In genomic region chr16:84700518-84701277, GRCh38 we compare ENCODE assay signal across 1 cellular context.
A peak's percentile ranks its signal among the peaks of the same experiment; 100 is the strongest.
TF ChIP-seq lines count a peak whose summit lies in the region.

No MANE protein-coding gene starts in this region.

TF ChIP-seq in HepG2, 621 proteins besides CTCF, POLR2A, EP300 and RAD21 (continued from another document and continues in another):
- TF ChIP-seq, protein P1, sequence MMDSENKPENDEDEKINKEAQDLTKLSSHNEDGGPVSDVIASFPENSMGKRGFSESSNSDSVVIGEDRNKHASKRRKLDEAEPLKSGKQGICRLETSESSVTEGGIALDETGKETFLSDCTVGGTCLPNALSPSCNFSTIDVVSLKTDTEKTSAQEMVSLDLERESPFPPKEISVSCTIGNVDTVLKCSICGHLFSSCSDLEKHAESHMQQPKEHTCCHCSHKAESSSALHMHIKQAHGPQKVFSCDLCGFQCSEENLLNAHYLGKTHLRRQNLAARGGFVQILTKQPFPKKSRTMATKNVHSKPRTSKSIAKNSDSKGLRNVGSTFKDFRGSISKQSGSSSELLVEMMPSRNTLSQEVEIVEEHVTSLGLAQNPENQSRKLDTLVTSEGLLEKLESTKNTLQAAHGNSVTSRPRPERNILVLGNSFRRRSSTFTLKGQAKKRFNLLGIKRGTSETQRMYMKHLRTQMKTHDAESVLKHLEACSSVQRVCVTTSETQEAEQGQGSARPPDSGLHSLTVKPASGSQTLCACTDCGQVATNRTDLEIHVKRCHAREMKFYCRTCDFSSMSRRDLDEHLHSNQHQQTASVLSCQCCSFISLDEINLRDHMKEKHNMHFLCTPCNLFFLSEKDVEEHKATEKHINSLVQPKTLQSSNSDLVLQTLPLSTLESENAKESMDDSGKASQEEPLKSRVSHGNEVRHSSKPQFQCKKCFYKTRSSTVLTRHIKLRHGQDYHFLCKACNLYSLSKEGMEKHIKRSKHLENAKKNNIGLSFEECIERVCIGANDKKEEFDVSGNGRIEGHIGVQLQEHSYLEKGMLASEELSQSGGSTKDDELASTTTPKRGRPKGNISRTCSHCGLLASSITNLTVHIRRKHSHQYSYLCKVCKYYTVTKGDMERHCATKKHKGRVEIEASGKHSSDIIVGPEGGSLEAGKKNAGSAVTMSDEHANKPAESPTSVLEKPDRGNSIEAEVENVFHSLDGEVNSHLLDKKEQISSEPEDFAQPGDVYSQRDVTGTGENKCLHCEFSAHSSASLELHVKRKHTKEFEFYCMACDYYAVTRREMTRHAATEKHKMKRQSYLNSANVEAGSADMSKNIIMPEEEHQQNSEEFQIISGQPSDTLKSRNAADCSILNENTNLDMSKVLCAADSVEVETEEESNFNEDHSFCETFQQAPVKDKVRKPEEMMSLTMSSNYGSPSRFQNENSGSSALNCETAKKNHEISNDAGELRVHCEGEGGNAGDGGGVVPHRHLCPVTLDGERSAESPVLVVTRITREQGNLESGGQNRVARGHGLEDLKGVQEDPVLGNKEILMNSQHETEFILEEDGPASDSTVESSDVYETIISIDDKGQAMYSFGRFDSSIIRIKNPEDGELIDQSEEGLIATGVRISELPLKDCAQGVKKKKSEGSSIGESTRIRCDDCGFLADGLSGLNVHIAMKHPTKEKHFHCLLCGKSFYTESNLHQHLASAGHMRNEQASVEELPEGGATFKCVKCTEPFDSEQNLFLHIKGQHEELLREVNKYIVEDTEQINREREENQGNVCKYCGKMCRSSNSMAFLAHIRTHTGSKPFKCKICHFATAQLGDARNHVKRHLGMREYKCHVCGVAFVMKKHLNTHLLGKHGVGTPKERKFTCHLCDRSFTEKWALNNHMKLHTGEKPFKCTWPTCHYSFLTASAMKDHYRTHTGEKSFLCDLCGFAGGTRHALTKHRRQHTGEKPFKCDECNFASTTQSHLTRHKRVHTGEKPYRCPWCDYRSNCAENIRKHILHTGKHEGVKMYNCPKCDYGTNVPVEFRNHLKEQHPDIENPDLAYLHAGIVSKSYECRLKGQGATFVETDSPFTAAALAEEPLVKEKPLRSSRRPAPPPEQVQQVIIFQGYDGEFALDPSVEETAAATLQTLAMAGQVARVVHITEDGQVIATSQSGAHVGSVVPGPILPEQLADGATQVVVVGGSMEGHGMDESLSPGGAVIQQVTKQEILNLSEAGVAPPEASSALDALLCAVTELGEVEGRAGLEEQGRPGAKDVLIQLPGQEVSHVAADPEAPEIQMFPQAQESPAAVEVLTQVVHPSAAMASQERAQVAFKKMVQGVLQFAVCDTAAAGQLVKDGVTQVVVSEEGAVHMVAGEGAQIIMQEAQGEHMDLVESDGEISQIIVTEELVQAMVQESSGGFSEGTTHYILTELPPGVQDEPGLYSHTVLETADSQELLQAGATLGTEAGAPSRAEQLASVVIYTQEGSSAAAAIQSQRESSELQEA (CRISPR knock-in tag; IDR thresholded peaks at IDR 0.05; ENCODE audit: not compliant biosample characterization), result no peak
- TF ChIP-seq ZNF329 (CRISPR knock-in tag; IDR thresholded peaks at IDR 0.05; ENCODE audit: low read depth) (no peak), ZNF83 (CRISPR knock-in tag; IDR thresholded peaks at IDR 0.05; ENCODE audit: borderline replicate concordance) (no peak), ZNF292 (CRISPR knock-in tag; IDR thresholded peaks at IDR 0.05; ENCODE audit: borderline replicate concordance, low read depth) (peak; percentile 17; the same call in 1 of the 2 replicates), SOX13 (IDR thresholded peaks at IDR 0.05) (no peak), SOX13 (CRISPR knock-in tag; conservative IDR thresholded peaks at IDR 0.05 in 1 of 2, IDR thresholded peaks at IDR 0.05 in 1 of 2) (no peak), MTERF4 (CRISPR knock-in tag; IDR thresholded peaks at IDR 0.05) (peak; percentile 47; the same call in 1 of the 2 replicates), ATF7-NPFF (CRISPR knock-in tag; IDR thresholded peaks at IDR 0.05; ENCODE audit: low read depth) (0 out of 2 replicates have a peak, but pooled peaks have one; percentile 10), NFRKB (IDR thresholded peaks at IDR 0.05) (no peak), ZNF543 (CRISPR knock-in tag; IDR thresholded peaks at IDR 0.05) (0 out of 2 replicates have a peak, but pooled peaks have one; percentile 1), POLR2AphosphoS5 (IDR thresholded peaks at IDR 0.05; ENCODE audit: low read depth, low read length) (no peak), EED (CRISPR knock-in tag; IDR thresholded peaks at IDR 0.05) (0 out of 2 replicates have a peak, but pooled peaks have one; percentile 2), MAF1 (CRISPR knock-in tag; IDR thresholded peaks at IDR 0.05; ENCODE audit: borderline replicate concordance) (no peak), ZNF607 (CRISPR knock-in tag; IDR thresholded peaks at IDR 0.05; ENCODE audit: borderline replicate concordance) (no peak), FOXO1 (CRISPR knock-in tag; IDR thresholded peaks at IDR 0.05) (no peak), XRCC5 (optimal IDR thresholded peaks at IDR 0.05; ENCODE audit: low read length) (peak; percentile 16), SAP130 (CRISPR knock-in tag; IDR thresholded peaks at IDR 0.05; ENCODE audit: low read depth) (peak; percentile 71), ZNF878 (CRISPR knock-in tag; IDR thresholded peaks at IDR 0.05) (no peak), HHEX (CRISPR knock-in tag; IDR thresholded peaks at IDR 0.05) (no peak), REL (CRISPR knock-in tag; conservative IDR thresholded peaks at IDR 0.05) (no peak), MED8 (CRISPR knock-in tag; IDR thresholded peaks at IDR 0.05; ENCODE audit: insufficient replicate concordance) (no peak), ZBTB42 (CRISPR knock-in tag; IDR thresholded peaks at IDR 0.05) (no peak), TGIF2 (CRISPR knock-in tag; IDR thresholded peaks at IDR 0.05) (peak; percentile 53; the same call in 1 of the 2 replicates), ZBTB38 (CRISPR knock-in tag; IDR thresholded peaks at IDR 0.05) (no peak), KDM5A (IDR thresholded peaks at IDR 0.05; ENCODE audit: borderline replicate concordance, low read length) (peak; percentile 51), ZBTB4 (CRISPR knock-in tag; IDR thresholded peaks at IDR 0.05; ENCODE audit: borderline replicate concordance) (no peak), ZNF333 (CRISPR knock-in tag; IDR thresholded peaks at IDR 0.05; ENCODE audit: borderline replicate concordance) (no peak), ZNF549 (CRISPR knock-in tag; IDR thresholded peaks at IDR 0.05) (no peak), ASH2L (IDR thresholded peaks at IDR 0.05; ENCODE audit: insufficient read length, low read depth, low read length) (no peak)
- TF ChIP-seq, protein P2, sequence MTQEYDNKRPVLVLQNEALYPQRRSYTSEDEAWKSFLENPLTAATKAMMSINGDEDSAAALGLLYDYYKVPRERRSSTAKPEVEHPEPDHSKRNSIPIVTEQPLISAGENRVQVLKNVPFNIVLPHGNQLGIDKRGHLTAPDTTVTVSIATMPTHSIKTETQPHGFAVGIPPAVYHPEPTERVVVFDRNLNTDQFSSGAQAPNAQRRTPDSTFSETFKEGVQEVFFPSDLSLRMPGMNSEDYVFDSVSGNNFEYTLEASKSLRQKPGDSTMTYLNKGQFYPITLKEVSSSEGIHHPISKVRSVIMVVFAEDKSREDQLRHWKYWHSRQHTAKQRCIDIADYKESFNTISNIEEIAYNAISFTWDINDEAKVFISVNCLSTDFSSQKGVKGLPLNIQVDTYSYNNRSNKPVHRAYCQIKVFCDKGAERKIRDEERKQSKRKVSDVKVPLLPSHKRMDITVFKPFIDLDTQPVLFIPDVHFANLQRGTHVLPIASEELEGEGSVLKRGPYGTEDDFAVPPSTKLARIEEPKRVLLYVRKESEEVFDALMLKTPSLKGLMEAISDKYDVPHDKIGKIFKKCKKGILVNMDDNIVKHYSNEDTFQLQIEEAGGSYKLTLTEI (CRISPR knock-in tag; conservative IDR thresholded peaks at IDR 0.05), result no peak
- TF ChIP-seq, protein P3, sequence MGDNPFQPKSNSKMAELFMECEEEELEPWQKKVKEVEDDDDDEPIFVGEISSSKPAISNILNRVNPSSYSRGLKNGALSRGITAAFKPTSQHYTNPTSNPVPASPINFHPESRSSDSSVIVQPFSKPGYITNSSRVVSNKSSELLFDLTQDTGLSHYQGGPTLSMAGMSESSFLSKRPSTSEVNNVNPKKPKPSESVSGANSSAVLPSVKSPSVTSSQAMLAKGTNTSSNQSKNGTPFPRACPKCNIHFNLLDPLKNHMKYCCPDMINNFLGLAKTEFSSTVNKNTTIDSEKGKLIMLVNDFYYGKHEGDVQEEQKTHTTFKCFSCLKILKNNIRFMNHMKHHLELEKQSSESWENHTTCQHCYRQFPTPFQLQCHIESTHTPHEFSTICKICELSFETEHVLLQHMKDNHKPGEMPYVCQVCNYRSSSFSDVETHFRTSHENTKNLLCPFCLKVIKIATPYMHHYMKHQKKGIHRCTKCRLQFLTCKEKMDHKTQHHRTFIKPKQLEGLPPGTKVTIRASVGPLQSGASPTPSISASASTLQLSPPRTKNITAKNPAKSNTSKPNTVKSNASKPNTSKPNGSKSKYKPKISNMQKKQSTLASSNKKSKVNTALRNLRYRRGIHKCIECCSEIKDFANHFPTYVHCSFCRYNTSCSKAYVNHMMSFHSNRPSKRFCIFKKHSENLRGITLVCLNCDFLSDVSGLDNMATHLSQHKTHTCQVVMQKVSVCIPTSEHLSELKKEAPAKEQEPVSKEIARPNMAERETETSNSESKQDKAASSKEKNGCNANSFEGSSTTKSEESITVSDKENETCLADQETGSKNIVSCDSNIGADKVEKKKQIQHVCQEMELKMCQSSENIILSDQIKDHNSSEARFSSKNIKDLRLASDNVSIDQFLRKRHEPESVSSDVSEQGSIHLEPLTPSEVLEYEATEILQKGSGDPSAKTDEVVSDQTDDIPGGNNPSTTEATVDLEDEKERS (CRISPR knock-in tag; IDR thresholded peaks at IDR 0.05), result no peak
- TF ChIP-seq, protein P4, sequence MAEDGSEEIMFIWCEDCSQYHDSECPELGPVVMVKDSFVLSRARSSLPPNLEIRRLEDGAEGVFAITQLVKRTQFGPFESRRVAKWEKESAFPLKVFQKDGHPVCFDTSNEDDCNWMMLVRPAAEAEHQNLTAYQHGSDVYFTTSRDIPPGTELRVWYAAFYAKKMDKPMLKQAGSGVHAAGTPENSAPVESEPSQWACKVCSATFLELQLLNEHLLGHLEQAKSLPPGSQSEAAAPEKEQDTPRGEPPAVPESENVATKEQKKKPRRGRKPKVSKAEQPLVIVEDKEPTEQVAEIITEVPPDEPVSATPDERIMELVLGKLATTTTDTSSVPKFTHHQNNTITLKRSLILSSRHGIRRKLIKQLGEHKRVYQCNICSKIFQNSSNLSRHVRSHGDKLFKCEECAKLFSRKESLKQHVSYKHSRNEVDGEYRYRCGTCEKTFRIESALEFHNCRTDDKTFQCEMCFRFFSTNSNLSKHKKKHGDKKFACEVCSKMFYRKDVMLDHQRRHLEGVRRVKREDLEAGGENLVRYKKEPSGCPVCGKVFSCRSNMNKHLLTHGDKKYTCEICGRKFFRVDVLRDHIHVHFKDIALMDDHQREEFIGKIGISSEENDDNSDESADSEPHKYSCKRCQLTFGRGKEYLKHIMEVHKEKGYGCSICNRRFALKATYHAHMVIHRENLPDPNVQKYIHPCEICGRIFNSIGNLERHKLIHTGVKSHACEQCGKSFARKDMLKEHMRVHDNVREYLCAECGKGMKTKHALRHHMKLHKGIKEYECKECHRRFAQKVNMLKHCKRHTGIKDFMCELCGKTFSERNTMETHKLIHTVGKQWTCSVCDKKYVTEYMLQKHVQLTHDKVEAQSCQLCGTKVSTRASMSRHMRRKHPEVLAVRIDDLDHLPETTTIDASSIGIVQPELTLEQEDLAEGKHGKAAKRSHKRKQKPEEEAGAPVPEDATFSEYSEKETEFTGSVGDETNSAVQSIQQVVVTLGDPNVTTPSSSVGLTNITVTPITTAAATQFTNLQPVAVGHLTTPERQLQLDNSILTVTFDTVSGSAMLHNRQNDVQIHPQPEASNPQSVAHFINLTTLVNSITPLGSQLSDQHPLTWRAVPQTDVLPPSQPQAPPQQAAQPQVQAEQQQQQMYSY (CRISPR knock-in tag; IDR thresholded peaks at IDR 0.05), result no peak
- TF ChIP-seq, protein P5, sequence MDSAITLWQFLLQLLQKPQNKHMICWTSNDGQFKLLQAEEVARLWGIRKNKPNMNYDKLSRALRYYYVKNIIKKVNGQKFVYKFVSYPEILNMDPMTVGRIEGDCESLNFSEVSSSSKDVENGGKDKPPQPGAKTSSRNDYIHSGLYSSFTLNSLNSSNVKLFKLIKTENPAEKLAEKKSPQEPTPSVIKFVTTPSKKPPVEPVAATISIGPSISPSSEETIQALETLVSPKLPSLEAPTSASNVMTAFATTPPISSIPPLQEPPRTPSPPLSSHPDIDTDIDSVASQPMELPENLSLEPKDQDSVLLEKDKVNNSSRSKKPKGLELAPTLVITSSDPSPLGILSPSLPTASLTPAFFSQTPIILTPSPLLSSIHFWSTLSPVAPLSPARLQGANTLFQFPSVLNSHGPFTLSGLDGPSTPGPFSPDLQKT (CRISPR knock-in tag; IDR thresholded peaks at IDR 0.05; ENCODE audit: borderline replicate concordance), result no peak
